9 cellular contexts compared by ENCODE assay signal in the genomic region with DNA sequence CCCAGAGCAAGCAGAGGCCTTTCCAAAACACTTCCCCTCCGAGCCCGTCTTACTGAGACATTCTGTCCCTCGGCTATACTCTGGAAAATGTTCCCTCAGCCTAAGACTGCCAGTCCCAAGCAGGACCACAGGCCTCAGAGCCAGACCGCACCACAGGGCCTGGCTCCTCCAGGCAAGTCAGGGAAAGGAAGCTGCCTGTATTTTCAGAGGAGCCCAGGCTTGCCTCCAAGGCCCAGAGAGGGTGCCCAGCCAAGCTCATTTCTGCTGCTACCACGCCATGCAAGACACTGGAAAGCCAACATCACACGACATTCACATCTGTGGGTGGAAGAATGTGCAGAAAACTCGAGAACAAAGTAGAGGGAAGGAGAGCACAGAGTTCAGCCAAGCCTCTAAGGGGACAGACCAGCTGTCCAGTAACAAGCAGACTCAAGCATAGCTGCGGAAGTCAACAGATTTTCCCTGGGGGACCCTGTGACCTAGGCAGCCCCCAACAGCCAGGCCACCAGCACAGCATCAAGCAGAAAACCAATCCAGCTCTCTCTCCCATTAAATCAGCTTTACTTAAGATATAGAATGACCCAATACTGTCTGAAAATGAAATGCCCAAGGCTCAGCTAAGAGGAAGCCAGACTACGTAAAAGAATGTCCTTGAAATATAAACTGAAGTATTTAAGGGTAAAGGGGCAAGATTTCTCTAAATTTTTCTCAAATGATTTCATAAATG.
DNase-seq lines count a peak whose midpoint lies in the region; ATAC-seq and TF ChIP-seq lines count a peak whose summit lies in the region.
"Had no signal": no experiment of that assay in that cellular context is flagged by ENCODE, and none has a peak within 500 bp of the region (broad histone marks: within the 10 kb centered on the region; RNA-seq: fewer than 3 reads in every experiment).

No MANE protein-coding gene starts in this region.

- H3K27me3 ChIP-seq in muscle layer of colon (ENCODE audit: control insufficient read depth in 1 of 2, insufficient read depth in 2 of 2, low read length in 2 of 2) (no peaks in the 10 kb centered on the region), testis (no peaks in the 10 kb centered on the region)

- CTCF ChIA-PET in RWPE1 (lab: Yijun Ruan, JAX): interaction anchor here (0.5 kb wide), 1 partner anchor 464 kb away, joined by 3 read pairs; no protein-coding TSS in a partner anchor

- ATAC-seq in HG03565 (IDR thresholded peaks at IDR 0.05; ENCODE audit: unreplicated experiment) (no peak), HG03432 (IDR thresholded peaks at IDR 0.05; ENCODE audit: unreplicated experiment) (no peak), HG03457 (IDR thresholded peaks at IDR 0.05; ENCODE audit: unreplicated experiment) (no peak)

- H3K36me3 ChIP-seq in muscle layer of colon (ENCODE audit: insufficient read depth, low read length) (no peaks in the 10 kb centered on the region), testis (ENCODE audit: low read depth, missing control alignments) (no peaks in the 10 kb centered on the region)

- H3K4me1 ChIP-seq in muscle layer of colon (ENCODE audit: insufficient read depth, low read length): peaks cover 49% of the 10 kb centered on the region
- peaks cover 39% of the 10 kb centered on the region for H3K4me1 ChIP-seq in testis

- DNase-seq in RWPE1 (ENCODE audit: low spot score) (no peak), fibroblast of pulmonary artery (ENCODE audit: low read depth) (peak; percentile 28), testis (peak; percentile 59), T-helper 9 cell (no peak)
- DNase-seq: NCI-H524 treated with DMSO at 0.1 percent for 48 hours had no signal

- TF ChIP-seq POLR2A in testis (IDR thresholded peaks at IDR 0.05): no peak

- WGBS in testis, 2 donors: 32 to 49% methylated on average over 6 to 9 of the region's 9 CpGs

- H3K4me3 ChIP-seq in fibroblast of pulmonary artery (replicated peaks; ENCODE audit: low read depth, low read length): no peak overlapping the region
- H3K4me3 ChIP-seq in muscle layer of colon (ENCODE audit: low read depth in 1 of 2, low read length in 2 of 2): no peak overlapping the region
- H3K4me3 ChIP-seq in testis: peak overlapping the region in 1 of 2 donors; percentile 68

- intact Hi-C loops in testis (cut with DNase I; ENCODE audit: low total_unique reads): no loop called here

- POLR2A ChIA-PET in RWPE1 (lab: Yijun Ruan, JAX; ENCODE audit: low non-redundant PET): no interaction called here

- no peaks in the 10 kb centered on the region for H3K9me3 ChIP-seq in muscle layer of colon (ENCODE audit: low read length)
- H3K9me3 ChIP-seq in testis: no peaks in the 10 kb centered on the region

- no peak overlapping the region for H3K9ac ChIP-seq in muscle layer of colon (ENCODE audit: low read length)

- peak overlapping the region; percentile 77 for H3K27ac ChIP-seq in RWPE1
- H3K27ac ChIP-seq in muscle layer of colon (ENCODE audit: low read depth, low read length): peak overlapping the region; percentile 16
- H3K27ac ChIP-seq in testis: peak overlapping the region; percentile 81 to 89

- TF ChIP-seq CTCF in RWPE1 (conservative IDR thresholded peaks at IDR 0.05; ENCODE audit: low read depth): no peak
- no peak for TF ChIP-seq CTCF in fibroblast of pulmonary artery (IDR thresholded peaks at IDR 0.05; ENCODE audit: low read length, missing control alignments)
- TF ChIP-seq CTCF in testis (IDR thresholded peaks at IDR 0.05): no peak

Comparison
In these comparisons a context has a peak if more than half of its experiments do, and no peak if none do; other contexts are left out.
1. DNase-seq: peak in fibroblast of pulmonary artery (single experiment) and testis (single experiment); none in RWPE1 (single experiment) and T-helper 9 cell (single experiment).
2. H3K27ac ChIP-seq: peak in every context shown above with its lines; median percentile 85 in testis; 77 in RWPE1; 16 in muscle layer of colon.